8 cellular contexts compared by ENCODE assay signal in the genomic region with DNA sequence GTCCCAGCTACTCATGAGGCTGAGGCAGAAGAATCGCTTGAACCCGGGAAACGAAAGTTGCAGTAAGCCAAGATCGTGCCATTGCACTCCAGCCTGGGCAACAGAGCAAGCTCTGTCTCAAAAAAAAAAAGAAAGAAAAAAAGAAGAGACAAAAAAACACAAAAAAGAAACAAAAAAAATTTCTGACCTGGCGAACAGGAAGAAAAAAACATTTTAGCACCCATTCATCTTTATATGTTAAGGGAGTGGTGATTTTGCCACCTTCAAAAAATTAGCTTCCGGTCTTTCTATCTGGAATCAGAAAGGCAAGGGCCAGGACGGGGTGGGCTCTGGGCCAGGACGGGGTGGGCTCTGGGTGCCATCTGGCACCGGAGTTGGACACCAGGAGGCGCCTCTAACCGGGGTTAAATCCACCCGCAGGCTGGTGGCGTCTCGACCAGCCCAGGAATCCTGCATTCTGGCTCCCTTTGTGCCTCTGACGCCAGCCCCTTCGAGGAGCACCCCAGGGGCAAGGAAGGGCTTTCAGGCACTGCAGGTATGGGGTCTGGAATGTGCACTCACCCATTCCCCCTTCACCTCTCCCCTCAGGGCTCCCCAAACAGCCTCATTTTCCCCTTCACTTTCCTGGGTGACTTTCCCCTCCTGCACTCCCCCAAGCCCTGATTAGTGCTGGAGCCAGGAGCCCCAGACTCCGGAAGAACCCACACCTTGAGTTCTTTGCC. TPM values are rescaled to one million over a fixed set of nuclear protein-coding genes. Genes with fewer than 3 reads are reported as not detected.
A peak's percentile ranks its signal among the peaks of the same experiment; 100 is the strongest.
DNase-seq lines count a peak whose midpoint lies in the region; TF ChIP-seq lines count a peak whose summit lies in the region.

No MANE protein-coding gene starts in this region.

- TF ChIP-seq CTCF in HFF-Myc (IDR thresholded peaks at IDR 0.05; ENCODE audit: low read depth, low read length, missing control alignments), result peak; percentile 68
- peak; percentile 66 for TF ChIP-seq CTCF in progenitor cell of endocrine pancreas (IDR thresholded peaks at IDR 0.05; ENCODE audit: unreplicated experiment)
- TF ChIP-seq CTCF in uterus (IDR thresholded peaks at IDR 0.05), result peak; percentile 47 to 74 (median 56)

- H3K4me1 Mint-ChIP-seq in progenitor cell of endocrine pancreas (ENCODE audit: low read depth), result peaks cover 3% of the 10 kb centered on the region

- H3K4me3 Mint-ChIP-seq in progenitor cell of endocrine pancreas (ENCODE audit: low read depth), result no peak overlapping the region

- H3K27me3 Mint-ChIP-seq in progenitor cell of endocrine pancreas, result peaks cover 4% of the 10 kb centered on the region

- H3K4me3 ChIP-seq in HFF-Myc (replicated peaks; ENCODE audit: low read depth, low read length), result no peak overlapping the region
- H3K4me3 ChIP-seq in SJSA1, result no peak overlapping the region
- no peak overlapping the region for H3K4me3 ChIP-seq in uterus

- DNase-seq in AG20443 (ENCODE audit: low spot score) (peak; percentile 78), HFF-Myc (ENCODE audit: extremely low read depth, low read depth) (no peak), SJSA1 (ENCODE audit: low read depth in 1 of 2, low spot score in 2 of 2) (peak; percentile 50 to 82), glomerular visceral epithelial cell (ENCODE audit: extremely low spot score) (peak; percentile 65), progenitor cell of endocrine pancreas (ENCODE audit: low spot score, unreplicated experiment) (peak; percentile 40), uterus (peak; percentile 63 to 65), HPDE6-E6E7 (ENCODE audit: extremely low spot score) (no peak)
- DNase-seq in activated naive CD4-positive, alpha-beta T cell treated with Interleukin-2 at 50 U/mL for 16 hours, result peak; percentile 75

- peaks cover 65% of the 10 kb centered on the region for H3K4me1 ChIP-seq in SJSA1 (replicated peaks)
- H3K4me1 ChIP-seq in uterus, result peaks cover 0 to 8% of the 10 kb centered on the region in 2 donors

- H3K27me3 ChIP-seq in SJSA1 (replicated peaks) (no peaks in the 10 kb centered on the region), uterus (no peaks in the 10 kb centered on the region)

- H3K36me3 ChIP-seq in SJSA1 (peaks cover 4% of the 10 kb centered on the region), uterus (no peaks in the 10 kb centered on the region)

- no peak for TF ChIP-seq POLR2A in uterus (IDR thresholded peaks at IDR 0.05)

- H3K9me3 Mint-ChIP-seq in progenitor cell of endocrine pancreas (ENCODE audit: low read depth), result no peaks in the 10 kb centered on the region

- H3K27ac Mint-ChIP-seq in progenitor cell of endocrine pancreas, result no peak overlapping the region

- H3K27ac ChIP-seq in SJSA1 (no peak overlapping the region), uterus (no peak overlapping the region)

- H3K9me3 ChIP-seq in SJSA1 (replicated peaks) (no peaks in the 10 kb centered on the region), uterus (no peaks in the 10 kb centered on the region)

- no peaks in the 10 kb centered on the region for H3K36me3 Mint-ChIP-seq in progenitor cell of endocrine pancreas (ENCODE audit: insufficient read depth)

- intact Hi-C loops in uterus (cut with DNase I; ENCODE audit: low total_unique reads), result no loop called here

RNA-seq across cellular contexts. Expression of a gene that starts 10.4 kb away (rescaled TPM):
- total RNA-seq in SJSA1 (2014; rRNA removed; shearing (Covaris generic)), result 1.9 and 2.9 TPM in 2 replicates
- total RNA-seq in progenitor cell of endocrine pancreas (30.9 and 34.6 TPM in 2 replicates), uterus (1 to 10 TPM in 3 of 4 donors, under 1 TPM in 1; 0.26 to 8.4 (median 6.0) TPM)

RNA-seq across cellular contexts. Expression of a gene that starts 10.6 kb away (rescaled TPM):
- total RNA-seq in SJSA1 (2014; rRNA removed; shearing (Covaris generic)), result 167 and 195 TPM in 2 replicates
- total RNA-seq in progenitor cell of endocrine pancreas (78.4 and 90.1 TPM in 2 replicates), uterus (100 to 1,000 TPM in 1 of 4 donors, 10 to 100 TPM in 3; 20.5 to 233 (median 77.3) TPM)

RNA-seq across cellular contexts. Expression of a gene that starts 20.6 kb away (rescaled TPM):
- total RNA-seq in SJSA1 (2014; rRNA removed; shearing (Covaris generic)), result 34.4 and 45.4 TPM in 2 replicates
- total RNA-seq in progenitor cell of endocrine pancreas (20.3 and 23.0 TPM in 2 replicates), uterus (10 to 100 TPM; 33.3 to 62.4 (median 45.9) TPM)

Comparison
In these comparisons a context has a peak if more than half of its experiments do, and no peak if none do; other contexts are left out.
1. DNase-seq: peak in AG20443 (single experiment), SJSA1 (2 of 2), activated naive CD4-positive, alpha-beta T cell treated with Interleukin-2 at 50 U/mL for 16 hours (single experiment), glomerular visceral epithelial cell (single experiment), progenitor cell of endocrine pancreas (single experiment) and uterus (2 of 2); none in HFF-Myc (single experiment) and HPDE6-E6E7 (single experiment).
2. Peak in every context shown above with its lines, with median percentiles within 50 percentile points of each other: CTCF ChIP-seq.